Comparison of ENCODE assay signal across 1 cellular context in the genomic region with DNA sequence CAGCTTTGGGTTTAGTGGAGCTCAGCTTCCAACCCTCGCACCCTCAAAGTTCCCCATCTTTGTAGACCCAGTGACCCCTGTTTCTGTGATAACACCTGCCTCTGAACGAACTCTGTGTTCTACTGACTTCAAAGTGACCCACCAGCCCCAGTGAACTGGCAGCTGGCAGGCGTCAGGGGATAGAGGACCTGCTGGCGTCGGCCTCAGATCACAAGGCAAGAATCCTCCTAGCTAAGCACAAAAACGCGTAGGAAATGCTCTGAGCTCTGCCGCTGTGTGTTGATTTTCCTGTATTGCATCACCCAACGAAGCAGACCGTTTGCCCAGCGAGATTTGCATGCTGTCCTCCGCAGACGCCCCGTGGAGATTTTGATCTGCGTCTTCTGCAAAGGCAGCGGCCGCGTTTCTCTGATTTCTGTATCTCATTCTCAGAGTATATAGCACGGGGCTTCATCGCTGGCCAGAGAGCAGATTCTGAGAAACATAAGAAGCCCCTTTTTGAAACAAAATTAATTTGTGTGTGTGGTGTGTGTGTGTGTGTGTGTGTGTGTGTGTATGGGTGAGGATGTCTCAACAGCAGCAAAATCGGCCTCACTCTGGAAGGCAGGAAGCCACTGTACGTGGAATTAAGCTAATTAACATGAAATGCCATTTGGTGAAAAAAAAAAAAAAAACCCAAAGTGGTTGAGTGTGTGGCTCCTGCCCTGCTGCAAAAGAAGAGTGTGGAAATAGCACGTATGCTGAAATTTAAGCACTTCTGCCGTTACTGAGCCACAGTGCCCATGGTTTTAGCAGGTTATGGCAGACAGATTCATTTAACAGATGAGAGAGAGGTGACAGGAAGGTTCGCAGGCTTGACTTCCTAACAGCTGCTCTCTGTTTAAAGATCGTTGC.
TF ChIP-seq lines count a peak whose summit lies in the region.

No MANE protein-coding gene starts in this region.

TF ChIP-seq in HepG2, 621 proteins besides CTCF, POLR2A, EP300 and RAD21 (continued from another document and continues in another):
- TF ChIP-seq, protein P1, sequence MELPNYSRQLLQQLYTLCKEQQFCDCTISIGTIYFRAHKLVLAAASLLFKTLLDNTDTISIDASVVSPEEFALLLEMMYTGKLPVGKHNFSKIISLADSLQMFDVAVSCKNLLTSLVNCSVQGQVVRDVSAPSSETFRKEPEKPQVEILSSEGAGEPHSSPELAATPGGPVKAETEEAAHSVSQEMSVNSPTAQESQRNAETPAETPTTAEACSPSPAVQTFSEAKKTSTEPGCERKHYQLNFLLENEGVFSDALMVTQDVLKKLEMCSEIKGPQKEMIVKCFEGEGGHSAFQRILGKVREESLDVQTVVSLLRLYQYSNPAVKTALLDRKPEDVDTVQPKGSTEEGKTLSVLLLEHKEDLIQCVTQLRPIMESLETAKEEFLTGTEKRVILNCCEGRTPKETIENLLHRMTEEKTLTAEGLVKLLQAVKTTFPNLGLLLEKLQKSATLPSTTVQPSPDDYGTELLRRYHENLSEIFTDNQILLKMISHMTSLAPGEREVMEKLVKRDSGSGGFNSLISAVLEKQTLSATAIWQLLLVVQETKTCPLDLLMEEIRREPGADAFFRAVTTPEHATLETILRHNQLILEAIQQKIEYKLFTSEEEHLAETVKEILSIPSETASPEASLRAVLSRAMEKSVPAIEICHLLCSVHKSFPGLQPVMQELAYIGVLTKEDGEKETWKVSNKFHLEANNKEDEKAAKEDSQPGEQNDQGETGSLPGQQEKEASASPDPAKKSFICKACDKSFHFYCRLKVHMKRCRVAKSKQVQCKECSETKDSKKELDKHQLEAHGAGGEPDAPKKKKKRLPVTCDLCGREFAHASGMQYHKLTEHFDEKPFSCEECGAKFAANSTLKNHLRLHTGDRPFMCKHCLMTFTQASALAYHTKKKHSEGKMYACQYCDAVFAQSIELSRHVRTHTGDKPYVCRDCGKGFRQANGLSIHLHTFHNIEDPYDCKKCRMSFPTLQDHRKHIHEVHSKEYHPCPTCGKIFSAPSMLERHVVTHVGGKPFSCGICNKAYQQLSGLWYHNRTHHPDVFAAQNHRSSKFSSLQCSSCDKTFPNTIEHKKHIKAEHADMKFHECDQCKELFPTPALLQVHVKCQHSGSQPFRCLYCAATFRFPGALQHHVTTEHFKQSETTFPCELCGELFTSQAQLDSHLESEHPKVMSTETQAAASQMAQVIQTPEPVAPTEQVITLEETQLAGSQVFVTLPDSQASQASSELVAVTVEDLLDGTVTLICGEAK (IDR thresholded peaks at IDR 0.05) = no peak
- TF ChIP-seq, protein P1 (CRISPR knock-in tag; IDR thresholded peaks at IDR 0.05) = no peak
- TF ChIP-seq NFRKB (IDR thresholded peaks at IDR 0.05) (no peak), RFX5 (IDR thresholded peaks at IDR 0.05; ENCODE audit: low read depth, low read length) (no peak), ZNF709 (CRISPR knock-in tag; IDR thresholded peaks at IDR 0.05) (no peak), ZNF850 (CRISPR knock-in tag; conservative IDR thresholded peaks at IDR 0.05) (no peak), SRSF1 (optimal IDR thresholded peaks at IDR 0.05; ENCODE audit: low read depth, low read length) (no peak), JDP2 (CRISPR knock-in tag; IDR thresholded peaks at IDR 0.05; ENCODE audit: borderline replicate concordance) (no peak), NPAS2 (CRISPR knock-in tag; IDR thresholded peaks at IDR 0.05; ENCODE audit: borderline replicate concordance) (no peak), TBX3 (IDR thresholded peaks at IDR 0.05; ENCODE audit: borderline replicate concordance) (0 out of 2 replicates have a peak, but pooled peaks have one; percentile 24), TCF7 (IDR thresholded peaks at IDR 0.05; ENCODE audit: low read depth) (peak; percentile 91), SOX6 (IDR thresholded peaks at IDR 0.05) (no peak), SOX6 (CRISPR knock-in tag; IDR thresholded peaks at IDR 0.05) (peak; percentile 78), HNRNPL (IDR thresholded peaks at IDR 0.05; ENCODE audit: low read depth, low read length) (no peak), KLF13 (CRISPR knock-in tag; IDR thresholded peaks at IDR 0.05) (no peak), ZBTB7A (CRISPR knock-in tag; IDR thresholded peaks at IDR 0.05) (0 out of 2 replicates have a peak, but pooled peaks have one; percentile 30), ZNF326 (CRISPR knock-in tag; IDR thresholded peaks at IDR 0.05; ENCODE audit: borderline replicate concordance) (no peak), MEIS2 (CRISPR knock-in tag; IDR thresholded peaks at IDR 0.05) (peak; percentile 81; the same call in 1 of the 2 replicates), FOSL2 (CRISPR knock-in tag; IDR thresholded peaks at IDR 0.05) (peak; percentile 75)
- TF ChIP-seq, protein P2, sequence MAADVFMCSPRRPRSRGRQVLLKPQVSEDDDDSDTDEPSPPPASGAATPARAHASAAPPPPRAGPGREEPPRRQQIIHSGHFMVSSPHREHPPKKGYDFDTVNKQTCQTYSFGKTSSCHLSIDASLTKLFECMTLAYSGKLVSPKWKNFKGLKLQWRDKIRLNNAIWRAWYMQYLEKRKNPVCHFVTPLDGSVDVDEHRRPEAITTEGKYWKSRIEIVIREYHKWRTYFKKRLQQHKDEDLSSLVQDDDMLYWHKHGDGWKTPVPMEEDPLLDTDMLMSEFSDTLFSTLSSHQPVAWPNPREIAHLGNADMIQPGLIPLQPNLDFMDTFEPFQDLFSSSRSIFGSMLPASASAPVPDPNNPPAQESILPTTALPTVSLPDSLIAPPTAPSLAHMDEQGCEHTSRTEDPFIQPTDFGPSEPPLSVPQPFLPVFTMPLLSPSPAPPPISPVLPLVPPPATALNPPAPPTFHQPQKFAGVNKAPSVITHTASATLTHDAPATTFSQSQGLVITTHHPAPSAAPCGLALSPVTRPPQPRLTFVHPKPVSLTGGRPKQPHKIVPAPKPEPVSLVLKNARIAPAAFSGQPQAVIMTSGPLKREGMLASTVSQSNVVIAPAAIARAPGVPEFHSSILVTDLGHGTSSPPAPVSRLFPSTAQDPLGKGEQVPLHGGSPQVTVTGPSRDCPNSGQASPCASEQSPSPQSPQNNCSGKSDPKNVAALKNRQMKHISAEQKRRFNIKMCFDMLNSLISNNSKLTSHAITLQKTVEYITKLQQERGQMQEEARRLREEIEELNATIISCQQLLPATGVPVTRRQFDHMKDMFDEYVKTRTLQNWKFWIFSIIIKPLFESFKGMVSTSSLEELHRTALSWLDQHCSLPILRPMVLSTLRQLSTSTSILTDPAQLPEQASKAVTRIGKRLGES (CRISPR knock-in tag; IDR thresholded peaks at IDR 0.05; ENCODE audit: borderline replicate concordance) = no peak
- TF ChIP-seq, protein P3, sequence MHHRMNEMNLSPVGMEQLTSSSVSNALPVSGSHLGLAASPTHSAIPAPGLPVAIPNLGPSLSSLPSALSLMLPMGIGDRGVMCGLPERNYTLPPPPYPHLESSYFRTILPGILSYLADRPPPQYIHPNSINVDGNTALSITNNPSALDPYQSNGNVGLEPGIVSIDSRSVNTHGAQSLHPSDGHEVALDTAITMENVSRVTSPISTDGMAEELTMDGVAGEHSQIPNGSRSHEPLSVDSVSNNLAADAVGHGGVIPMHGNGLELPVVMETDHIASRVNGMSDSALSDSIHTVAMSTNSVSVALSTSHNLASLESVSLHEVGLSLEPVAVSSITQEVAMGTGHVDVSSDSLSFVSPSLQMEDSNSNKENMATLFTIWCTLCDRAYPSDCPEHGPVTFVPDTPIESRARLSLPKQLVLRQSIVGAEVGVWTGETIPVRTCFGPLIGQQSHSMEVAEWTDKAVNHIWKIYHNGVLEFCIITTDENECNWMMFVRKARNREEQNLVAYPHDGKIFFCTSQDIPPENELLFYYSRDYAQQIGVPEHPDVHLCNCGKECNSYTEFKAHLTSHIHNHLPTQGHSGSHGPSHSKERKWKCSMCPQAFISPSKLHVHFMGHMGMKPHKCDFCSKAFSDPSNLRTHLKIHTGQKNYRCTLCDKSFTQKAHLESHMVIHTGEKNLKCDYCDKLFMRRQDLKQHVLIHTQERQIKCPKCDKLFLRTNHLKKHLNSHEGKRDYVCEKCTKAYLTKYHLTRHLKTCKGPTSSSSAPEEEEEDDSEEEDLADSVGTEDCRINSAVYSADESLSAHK (CRISPR knock-in tag; IDR thresholded peaks at IDR 0.05; ENCODE audit: borderline replicate concordance) = no peak
- TF ChIP-seq, protein P4, sequence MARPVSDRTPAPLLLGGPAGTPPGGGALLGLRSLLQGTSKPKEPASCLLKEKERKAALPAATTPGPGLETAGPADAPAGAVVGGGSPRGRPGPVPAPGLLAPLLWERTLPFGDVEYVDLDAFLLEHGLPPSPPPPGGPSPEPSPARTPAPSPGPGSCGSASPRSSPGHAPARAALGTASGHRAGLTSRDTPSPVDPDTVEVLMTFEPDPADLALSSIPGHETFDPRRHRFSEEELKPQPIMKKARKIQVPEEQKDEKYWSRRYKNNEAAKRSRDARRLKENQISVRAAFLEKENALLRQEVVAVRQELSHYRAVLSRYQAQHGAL (CRISPR knock-in tag; IDR thresholded peaks at IDR 0.05; ENCODE audit: not compliant biosample characterization) = no peak
- TF ChIP-seq, protein P5, sequence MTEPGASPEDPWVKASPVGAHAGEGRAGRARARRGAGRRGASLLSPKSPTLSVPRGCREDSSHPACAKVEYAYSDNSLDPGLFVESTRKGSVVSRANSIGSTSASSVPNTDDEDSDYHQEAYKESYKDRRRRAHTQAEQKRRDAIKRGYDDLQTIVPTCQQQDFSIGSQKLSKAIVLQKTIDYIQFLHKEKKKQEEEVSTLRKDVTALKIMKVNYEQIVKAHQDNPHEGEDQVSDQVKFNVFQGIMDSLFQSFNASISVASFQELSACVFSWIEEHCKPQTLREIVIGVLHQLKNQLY (CRISPR knock-in tag; IDR thresholded peaks at IDR 0.05) = no peak; the same call in 1 of the 2 replicates
- TF ChIP-seq, protein P6, sequence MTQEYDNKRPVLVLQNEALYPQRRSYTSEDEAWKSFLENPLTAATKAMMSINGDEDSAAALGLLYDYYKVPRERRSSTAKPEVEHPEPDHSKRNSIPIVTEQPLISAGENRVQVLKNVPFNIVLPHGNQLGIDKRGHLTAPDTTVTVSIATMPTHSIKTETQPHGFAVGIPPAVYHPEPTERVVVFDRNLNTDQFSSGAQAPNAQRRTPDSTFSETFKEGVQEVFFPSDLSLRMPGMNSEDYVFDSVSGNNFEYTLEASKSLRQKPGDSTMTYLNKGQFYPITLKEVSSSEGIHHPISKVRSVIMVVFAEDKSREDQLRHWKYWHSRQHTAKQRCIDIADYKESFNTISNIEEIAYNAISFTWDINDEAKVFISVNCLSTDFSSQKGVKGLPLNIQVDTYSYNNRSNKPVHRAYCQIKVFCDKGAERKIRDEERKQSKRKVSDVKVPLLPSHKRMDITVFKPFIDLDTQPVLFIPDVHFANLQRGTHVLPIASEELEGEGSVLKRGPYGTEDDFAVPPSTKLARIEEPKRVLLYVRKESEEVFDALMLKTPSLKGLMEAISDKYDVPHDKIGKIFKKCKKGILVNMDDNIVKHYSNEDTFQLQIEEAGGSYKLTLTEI (CRISPR knock-in tag; conservative IDR thresholded peaks at IDR 0.05) = no peak
- TF ChIP-seq, protein P7, sequence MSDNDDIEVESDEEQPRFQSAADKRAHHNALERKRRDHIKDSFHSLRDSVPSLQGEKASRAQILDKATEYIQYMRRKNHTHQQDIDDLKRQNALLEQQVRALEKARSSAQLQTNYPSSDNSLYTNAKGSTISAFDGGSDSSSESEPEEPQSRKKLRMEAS (IDR thresholded peaks at IDR 0.05) = peak; percentile 71
- TF ChIP-seq, protein P8, sequence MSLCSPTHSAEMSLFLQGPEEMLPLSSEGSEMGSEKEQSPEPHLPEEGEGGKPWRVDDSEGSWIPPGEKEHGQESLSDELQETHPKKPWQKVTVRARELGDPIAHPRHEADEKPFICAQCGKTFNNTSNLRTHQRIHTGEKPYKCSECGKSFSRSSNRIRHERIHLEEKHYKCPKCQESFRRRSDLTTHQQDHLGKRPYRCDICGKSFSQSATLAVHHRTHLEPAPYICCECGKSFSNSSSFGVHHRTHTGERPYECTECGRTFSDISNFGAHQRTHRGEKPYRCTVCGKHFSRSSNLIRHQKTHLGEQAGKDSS (CRISPR knock-in tag; IDR thresholded peaks at IDR 0.05; ENCODE audit: borderline replicate concordance, low read depth) = no peak
- TF ChIP-seq, protein P9, sequence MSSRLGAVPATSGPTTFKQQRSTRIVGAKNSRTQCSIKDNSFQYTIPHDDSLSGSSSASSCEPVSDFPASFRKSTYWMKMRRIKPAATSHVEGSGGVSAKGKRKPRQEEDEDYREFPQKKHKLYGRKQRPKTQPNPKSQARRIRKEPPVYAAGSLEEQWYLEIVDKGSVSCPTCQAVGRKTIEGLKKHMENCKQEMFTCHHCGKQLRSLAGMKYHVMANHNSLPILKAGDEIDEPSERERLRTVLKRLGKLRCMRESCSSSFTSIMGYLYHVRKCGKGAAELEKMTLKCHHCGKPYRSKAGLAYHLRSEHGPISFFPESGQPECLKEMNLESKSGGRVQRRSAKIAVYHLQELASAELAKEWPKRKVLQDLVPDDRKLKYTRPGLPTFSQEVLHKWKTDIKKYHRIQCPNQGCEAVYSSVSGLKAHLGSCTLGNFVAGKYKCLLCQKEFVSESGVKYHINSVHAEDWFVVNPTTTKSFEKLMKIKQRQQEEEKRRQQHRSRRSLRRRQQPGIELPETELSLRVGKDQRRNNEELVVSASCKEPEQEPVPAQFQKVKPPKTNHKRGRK (CRISPR knock-in tag; IDR thresholded peaks at IDR 0.05) = no peak
